Comparison of ENCODE assay signal across 9 cellular contexts in genomic region chr12:54993181-54993835, GRCh38. TPM values are rescaled to one million over a fixed set of nuclear protein-coding genes. Genes with fewer than 3 reads are reported as not detected.
DNase-seq lines count a peak whose midpoint lies in the region; ATAC-seq and TF ChIP-seq lines count a peak whose summit lies in the region.
"Had no signal": no experiment of that assay in that cellular context is flagged by ENCODE, and none has a peak within 500 bp of the region (broad histone marks: within the 10 kb centered on the region; RNA-seq: fewer than 3 reads in every experiment).

No MANE protein-coding gene starts in this region.

- H3K4me1 ChIP-seq in colonic mucosa, result no peaks in the 10 kb centered on the region

- H3K4me3 ChIP-seq in AG04450 (ENCODE audit: low read depth, low read length) (no peak overlapping the region), colonic mucosa (no peak overlapping the region)
- H3K4me3 ChIP-seq: skin epidermis had no signal

- no peaks in the 10 kb centered on the region for H3K9me3 Mint-ChIP-seq in WTC11
- H3K9me3 Mint-ChIP-seq in stimulated activated effector memory CD8-positive, alpha-beta T cell treated with anti-CD3 and anti-CD28 coated beads, Interleukin-12 subunit alpha, Interleukin-12 subunit beta, amount 100 ng/mL, for 72 hours, result no peaks in the 10 kb centered on the region

- H3K36me3 ChIP-seq in colonic mucosa, result no peaks in the 10 kb centered on the region

- H3K27me3 Mint-ChIP-seq in WTC11 (ENCODE audit: low read depth), result no peaks in the 10 kb centered on the region

- DNase-seq in AG04450 (ENCODE audit: low read depth, low spot score), result peak; percentile 20
- DNase-seq in NCI-H226, result peak; percentile 14
- peak; percentile 41 for DNase-seq in WTC11 (ENCODE audit: low spot score)
- DNase-seq in colonic mucosa, result peak; percentile 50
- DNase-seq in left lobe of liver (ENCODE audit: low spot score), result no peak
- peak; percentile 25 to 71 for DNase-seq in stimulated activated effector memory CD8-positive, alpha-beta T cell treated with anti-CD3 and anti-CD28 coated beads, Interleukin-12 subunit alpha, Interleukin-12 subunit beta, amount 100 ng/mL, for 72 hours (ENCODE audit: low spot score in 2 of 2)

- H3K9me3 ChIP-seq in AG04450 (ENCODE audit: control insufficient read depth, insufficient read depth, low read length) (no peaks in the 10 kb centered on the region), colonic mucosa (no peaks in the 10 kb centered on the region)

- ATAC-seq in GM18519 (IDR thresholded peaks at IDR 0.05; ENCODE audit: low FRiP score, unreplicated experiment) (peak; percentile 37), HG03175 (IDR thresholded peaks at IDR 0.05; ENCODE audit: unreplicated experiment) (peak; percentile 55), WTC11 (peak; percentile 76), left lobe of liver (peak; percentile 95)
- ATAC-seq in stimulated activated effector memory CD8-positive, alpha-beta T cell treated with anti-CD3 and anti-CD28 coated beads, Interleukin-12 subunit alpha, Interleukin-12 subunit beta, amount 100 ng/mL, for 72 hours, result peak; percentile 74

- POLR2A ChIA-PET in AG04450 (lab: Yijun Ruan, JAX) (no interaction called here), WTC11 (lab: Charles Lee) (interaction anchor here (1.2 to 1.7 kb wide), 2 partner anchors 75 to 79 kb away, joined by 5 to 6 read pairs; no protein-coding TSS in a partner anchor)

- H3K9ac ChIP-seq in colonic mucosa (ENCODE audit: low read depth in 2 of 2, low read length in 2 of 2), result no peak overlapping the region

- CTCF ChIA-PET in AG04450 (lab: Charles Lee), result interaction anchor here (0.5 to 8.8 kb wide), 51 partner anchors 9 to 625 kb away, joined by 3 to 254 read pairs (median 6); partner anchors contain the start of genes NEUROD4 and TESPA1
- CTCF ChIA-PET in WTC11 (lab: Charles Lee), result interaction anchor here (0.6 to 3.4 kb wide), 39 partner anchors 9 to 663 kb away, joined by 3 to 325 read pairs (median 4); partner anchors contain the start of genes NEUROD4 and TESPA1

- no peak overlapping the region for H3K27ac ChIP-seq in AG04450 (ENCODE audit: low read depth, low read length)
- no peak overlapping the region for H3K27ac ChIP-seq in colonic mucosa
- H3K27ac ChIP-seq: skin epidermis had no signal

- H3K27me3 ChIP-seq in AG04450 (ENCODE audit: control insufficient read depth, insufficient read depth, low read length) (no peaks in the 10 kb centered on the region), colonic mucosa (no peaks in the 10 kb centered on the region)

- H3K4me1 Mint-ChIP-seq in WTC11, result peaks cover 26% of the 10 kb centered on the region
- peaks cover 36% of the 10 kb centered on the region for H3K4me1 Mint-ChIP-seq in stimulated activated effector memory CD8-positive, alpha-beta T cell treated with anti-CD3 and anti-CD28 coated beads, Interleukin-12 subunit alpha, Interleukin-12 subunit beta, amount 100 ng/mL, for 72 hours

- H3K27ac Mint-ChIP-seq in WTC11, result no peak overlapping the region
- H3K27ac Mint-ChIP-seq in stimulated activated effector memory CD8-positive, alpha-beta T cell treated with anti-CD3 and anti-CD28 coated beads, Interleukin-12 subunit alpha, Interleukin-12 subunit beta, amount 100 ng/mL, for 72 hours, result no peak overlapping the region

- TF ChIP-seq CTCF in AG04450 (IDR thresholded peaks at IDR 0.05; ENCODE audit: low read depth, low read length) (peak; percentile 82), WTC11 (IDR thresholded peaks at IDR 0.05) (peak; percentile 75; the same call in 1 of the 2 replicates), colonic mucosa (IDR thresholded peaks at IDR 0.05) (peak; percentile 87)

- no peak overlapping the region for H3K4me3 Mint-ChIP-seq in WTC11
- H3K4me3 Mint-ChIP-seq in stimulated activated effector memory CD8-positive, alpha-beta T cell treated with anti-CD3 and anti-CD28 coated beads, Interleukin-12 subunit alpha, Interleukin-12 subunit beta, amount 100 ng/mL, for 72 hours, result no peak overlapping the region

- intact Hi-C loops in colonic mucosa (cut with DNase I), result loop anchor here (2.0 to 10.0 kb wide), 2 partner anchors 79 to 151 kb away; no protein-coding TSS in a partner anchor

- no peaks in the 10 kb centered on the region for H3K36me3 Mint-ChIP-seq in WTC11
- no peaks in the 10 kb centered on the region for H3K36me3 Mint-ChIP-seq in stimulated activated effector memory CD8-positive, alpha-beta T cell treated with anti-CD3 and anti-CD28 coated beads, Interleukin-12 subunit alpha, Interleukin-12 subunit beta, amount 100 ng/mL, for 72 hours

TF ChIP-seq in WTC11, 78 proteins besides CTCF, POLR2A, EP300 and RAD21 (continues in another document):
- no peak for TF ChIP-seq TP53 (CRISPR knock-in tag; IDR thresholded peaks at IDR 0.05)
- no peak for TF ChIP-seq KAT7 (CRISPR knock-in tag; IDR thresholded peaks at IDR 0.05; ENCODE audit: borderline replicate concordance)
- no peak for TF ChIP-seq OVOL2 (CRISPR knock-in tag; IDR thresholded peaks at IDR 0.05; ENCODE audit: borderline replicate concordance)
- no peak for TF ChIP-seq ZNF281 (CRISPR knock-in tag; IDR thresholded peaks at IDR 0.05)
- no peak for TF ChIP-seq IRF1 (CRISPR knock-in tag; IDR thresholded peaks at IDR 0.05)
- TF ChIP-seq SMAD3 (CRISPR knock-in tag; IDR thresholded peaks at IDR 0.05; ENCODE audit: borderline replicate concordance), result no peak
- TF ChIP-seq NFE2L1 (CRISPR knock-in tag; IDR thresholded peaks at IDR 0.05), result no peak
- no peak for TF ChIP-seq ZNF263 (CRISPR knock-in tag; IDR thresholded peaks at IDR 0.05; ENCODE audit: low read depth)
- TF ChIP-seq NR2C2 (CRISPR knock-in tag; IDR thresholded peaks at IDR 0.05), result no peak
- TF ChIP-seq ERG (CRISPR knock-in tag; IDR thresholded peaks at IDR 0.05), result no peak
- no peak for TF ChIP-seq ATF6 (CRISPR knock-in tag; IDR thresholded peaks at IDR 0.05)
- TF ChIP-seq GABPB1 (CRISPR knock-in tag; IDR thresholded peaks at IDR 0.05), result no peak

RNA-seq across cellular contexts. Expression of gene TESPA1, which starts 8.7 kb away (rescaled TPM):
- not detected in 2 replicates for polyA plus RNA-seq in AG04450 (2011; rRNA removed)
- polyA minus RNA-seq in AG04450 (2011; rRNA and poly(A)+ RNA removed), result not detected in 2 replicates
- total RNA-seq in WTC11 (2021) (0.21 to 0.39 TPM (median 0.25 TPM) in 3 replicates), colonic mucosa (1 to 10 TPM in 1 of 2 donors, under 1 TPM in 1; 0.82 to 1.6 TPM), left lobe of liver (0.45 TPM)

RNA-seq across cellular contexts. Expression of gene NEUROD4, which starts 26.5 kb away (rescaled TPM):
- not detected in 2 replicates for polyA plus RNA-seq in AG04450 (2011; rRNA removed)
- polyA minus RNA-seq in AG04450 (2011; rRNA and poly(A)+ RNA removed), result not detected in 2 replicates
- not detected in 3 replicates for total RNA-seq in WTC11 (2021)
- not detected for total RNA-seq in colonic mucosa
- total RNA-seq in left lobe of liver, result not detected

Comparison
In these comparisons a context has a peak if more than half of its experiments do, and no peak if none do; other contexts are left out.
1. ATAC-seq: peak in every context shown above with its lines; median percentile 95 in left lobe of liver; 76 in WTC11; 74 in stimulated activated effector memory CD8-positive, alpha-beta T cell treated with anti-CD3 and anti-CD28 coated beads, Interleukin-12 subunit alpha, Interleukin-12 subunit beta, amount 100 ng/mL, for 72 hours; 55 in HG03175; 37 in GM18519.